9 cellular contexts compared by ENCODE assay signal in the genomic region with DNA sequence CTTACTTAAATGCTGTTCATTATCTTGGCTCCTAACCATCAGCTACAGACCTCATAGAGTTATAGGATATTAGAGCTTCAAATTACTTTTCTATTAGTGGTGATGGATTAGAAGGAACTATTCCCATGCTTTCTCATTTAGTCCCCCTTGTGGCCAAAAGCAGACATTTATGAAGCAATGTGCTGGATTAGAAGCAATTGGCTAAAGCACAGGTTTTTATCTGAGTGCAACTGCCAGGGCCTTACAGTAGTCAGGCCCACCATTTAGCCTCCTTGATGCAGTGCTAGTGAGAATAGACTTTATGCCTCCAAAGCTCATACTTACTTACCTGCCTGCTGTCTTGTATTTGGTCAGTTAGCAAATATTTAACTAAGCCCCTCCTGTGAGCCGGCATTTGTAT.
DNase-seq lines count a peak whose midpoint lies in the region; FAIRE-seq and TF ChIP-seq lines count a peak whose summit lies in the region.
"Had no signal": no experiment of that assay in that cellular context is flagged by ENCODE, and none has a peak within 500 bp of the region (broad histone marks: within the 10 kb centered on the region; RNA-seq: fewer than 3 reads in every experiment).

No MANE protein-coding gene starts in this region.

- H3K4me3 ChIP-seq in adipocyte (ENCODE audit: low read length) (no peak overlapping the region), kidney (ENCODE audit: low read length in 2 of 2) (no peak overlapping the region)

- H3K36me3 ChIP-seq in KOPT-K1 (ENCODE audit: insufficient read depth, low read length) (peaks cover 12% of the 10 kb centered on the region), adipocyte (ENCODE audit: control insufficient read depth, insufficient read depth, low read length, severe bottlenecking) (no peaks in the 10 kb centered on the region), kidney (ENCODE audit: control insufficient read depth in 1 of 2, insufficient read depth in 2 of 2, low read length in 2 of 2) (no peaks in the 10 kb centered on the region)

- TF ChIP-seq CTCF in CD14-positive monocyte (IDR thresholded peaks at IDR 0.05) (peak; percentile 22), kidney (IDR thresholded peaks at IDR 0.05; ENCODE audit: borderline replicate concordance, extremely low read depth, insufficient read depth) (peak; percentile 35)

- no peak overlapping the region for H3K27ac Mint-ChIP-seq in CD14-positive monocyte
- H3K27ac Mint-ChIP-seq in activated CD4-positive, alpha-beta T cell treated with anti-CD3 and anti-CD28 coated beads, Interleukin-2, amount 10 ng/mL, durations not matched to agents 24 days and 14 days, result no peak overlapping the region
- no peak overlapping the region for H3K27ac Mint-ChIP-seq in activated T-helper 2 cell treated with anti-CD3 and anti-CD28 coated beads, Interferon-gamma antibody, Interleukin-2, Interleukin-4, amounts not matched to agents 10 μg/mL and 5 μg/mL and 100 μg/mL, durations not matched to agents 14 hours and 24 hours and 36 hours

- no peak for DNase-seq in CD14-positive monocyte (ENCODE audit: low spot score)
- DNase-seq in adipocyte (ENCODE audit: low read depth), result peak; percentile 43
- no peak for DNase-seq in kidney
- DNase-seq in activated CD4-positive, alpha-beta T cell treated with anti-CD3 and anti-CD28 coated beads, Interleukin-2, amount 10 ng/mL, durations not matched to agents 24 days and 14 days, result no peak
- DNase-seq in nucleus accumbens (lab: John Stamatoyannopoulos, UW), result no peak
- DNase-seq in activated T-helper 2 cell treated with anti-CD3 and anti-CD28 coated beads, Interferon-gamma antibody, Interleukin-2, Interleukin-4, amounts not matched to agents 10 μg/mL and 5 μg/mL and 100 μg/mL, durations not matched to agents 14 hours and 24 hours and 36 hours (ENCODE audit: low spot score), result no peak
- DNase-seq in hepatic stellate cell (ENCODE audit: low spot score), result no peak

- no peaks in the 10 kb centered on the region for H3K9me3 Mint-ChIP-seq in CD14-positive monocyte
- no peaks in the 10 kb centered on the region for H3K9me3 Mint-ChIP-seq in activated CD4-positive, alpha-beta T cell treated with anti-CD3 and anti-CD28 coated beads, Interleukin-2, amount 10 ng/mL, durations not matched to agents 24 days and 14 days
- H3K9me3 Mint-ChIP-seq in activated T-helper 2 cell treated with anti-CD3 and anti-CD28 coated beads, Interferon-gamma antibody, Interleukin-2, Interleukin-4, amounts not matched to agents 10 μg/mL and 5 μg/mL and 100 μg/mL, durations not matched to agents 14 hours and 24 hours and 36 hours, result no peaks in the 10 kb centered on the region
- H3K9me3 Mint-ChIP-seq: central memory CD8-positive, alpha-beta T cell had no signal

- H3K4me3 Mint-ChIP-seq in CD14-positive monocyte, result no peak overlapping the region
- no peak overlapping the region for H3K4me3 Mint-ChIP-seq in activated CD4-positive, alpha-beta T cell treated with anti-CD3 and anti-CD28 coated beads, Interleukin-2, amount 10 ng/mL, durations not matched to agents 24 days and 14 days
- no peak overlapping the region for H3K4me3 Mint-ChIP-seq in activated T-helper 2 cell treated with anti-CD3 and anti-CD28 coated beads, Interferon-gamma antibody, Interleukin-2, Interleukin-4, amounts not matched to agents 10 μg/mL and 5 μg/mL and 100 μg/mL, durations not matched to agents 14 hours and 24 hours and 36 hours (ENCODE audit: low read depth)
- H3K4me3 Mint-ChIP-seq: central memory CD8-positive, alpha-beta T cell had no signal

- peaks cover 2% of the 10 kb centered on the region for H3K4me1 Mint-ChIP-seq in CD14-positive monocyte
- H3K4me1 Mint-ChIP-seq in activated CD4-positive, alpha-beta T cell treated with anti-CD3 and anti-CD28 coated beads, Interleukin-2, amount 10 ng/mL, durations not matched to agents 24 days and 14 days, result no peaks in the 10 kb centered on the region
- no peaks in the 10 kb centered on the region for H3K4me1 Mint-ChIP-seq in activated T-helper 2 cell treated with anti-CD3 and anti-CD28 coated beads, Interferon-gamma antibody, Interleukin-2, Interleukin-4, amounts not matched to agents 10 μg/mL and 5 μg/mL and 100 μg/mL, durations not matched to agents 14 hours and 24 hours and 36 hours (ENCODE audit: low read depth)
- H3K4me1 Mint-ChIP-seq: central memory CD8-positive, alpha-beta T cell had no signal

- H3K27me3 ChIP-seq in adipocyte (replicated peaks; ENCODE audit: control insufficient read depth, insufficient read depth, low read length), result peaks cover 19% of the 10 kb centered on the region

- H3K27ac ChIP-seq in KOPT-K1 (ENCODE audit: low read depth, low read length, poor library complexity, severe bottlenecking) (peak overlapping the region; percentile 100), kidney (ENCODE audit: low read depth in 2 of 2, low read length in 2 of 2) (no peak overlapping the region)

- H3K9ac ChIP-seq in adipocyte (ENCODE audit: low read length) (no peak overlapping the region), kidney (ENCODE audit: low read length in 2 of 2) (no peak overlapping the region)

- peaks cover 5% of the 10 kb centered on the region for H3K4me1 ChIP-seq in adipocyte (ENCODE audit: control insufficient read depth, insufficient read depth, low read length)
- peaks cover 0 to 6% of the 10 kb centered on the region in 2 donors for H3K4me1 ChIP-seq in kidney (ENCODE audit: control insufficient read depth in 1 of 2, insufficient read depth in 1 of 2, low read depth in 1 of 2, low read length in 2 of 2)

- intact Hi-C loops in CD14-positive monocyte (cut with micrococcal nuclease) (no loop called here), kidney (cut with DNase I) (no loop called here)
- intact Hi-C loops in activated CD4-positive, alpha-beta T cell treated with anti-CD3 and anti-CD28 coated beads, Interleukin-2, amount 10 ng/mL, durations not matched to agents 24 days and 14 days (cut with micrococcal nuclease), result no loop called here
- intact Hi-C loops in activated T-helper 2 cell treated with anti-CD3 and anti-CD28 coated beads, Interferon-gamma antibody, Interleukin-2, Interleukin-4, amounts not matched to agents 10 μg/mL and 5 μg/mL and 100 μg/mL, durations not matched to agents 14 hours and 24 hours and 36 hours (cut with micrococcal nuclease), result no loop called here

- FAIRE-seq in kidney (lab: Jason Lieb, UNC), result no peak

- peaks cover 0 to 7% (median 0%) of the 10 kb centered on the region in 3 donors for H3K27me3 Mint-ChIP-seq in CD14-positive monocyte (ENCODE audit: low read depth in 3 of 3)
- H3K27me3 Mint-ChIP-seq in activated CD4-positive, alpha-beta T cell treated with anti-CD3 and anti-CD28 coated beads, Interleukin-2, amount 10 ng/mL, durations not matched to agents 24 days and 14 days, result peaks cover 1% of the 10 kb centered on the region
- no peaks in the 10 kb centered on the region for H3K27me3 Mint-ChIP-seq in activated T-helper 2 cell treated with anti-CD3 and anti-CD28 coated beads, Interferon-gamma antibody, Interleukin-2, Interleukin-4, amounts not matched to agents 10 μg/mL and 5 μg/mL and 100 μg/mL, durations not matched to agents 14 hours and 24 hours and 36 hours (ENCODE audit: low read depth)
- H3K27me3 Mint-ChIP-seq: central memory CD8-positive, alpha-beta T cell had no signal

- H3K36me3 Mint-ChIP-seq in CD14-positive monocyte, result no peaks in the 10 kb centered on the region
- no peaks in the 10 kb centered on the region for H3K36me3 Mint-ChIP-seq in activated CD4-positive, alpha-beta T cell treated with anti-CD3 and anti-CD28 coated beads, Interleukin-2, amount 10 ng/mL, durations not matched to agents 24 days and 14 days (ENCODE audit: low read depth)
- no peaks in the 10 kb centered on the region for H3K36me3 Mint-ChIP-seq in activated T-helper 2 cell treated with anti-CD3 and anti-CD28 coated beads, Interferon-gamma antibody, Interleukin-2, Interleukin-4, amounts not matched to agents 10 μg/mL and 5 μg/mL and 100 μg/mL, durations not matched to agents 14 hours and 24 hours and 36 hours (ENCODE audit: low read depth)

- no peaks in the 10 kb centered on the region for H3K9me3 ChIP-seq in KOPT-K1 (ENCODE audit: insufficient read depth, low read length, poor library complexity, severe bottlenecking)
- H3K9me3 ChIP-seq in adipocyte (ENCODE audit: control insufficient read depth, low read length), result no peaks in the 10 kb centered on the region
- no peaks in the 10 kb centered on the region for H3K9me3 ChIP-seq in kidney (ENCODE audit: control insufficient read depth in 1 of 2, low read length in 2 of 2)
